In the genomic region with DNA sequence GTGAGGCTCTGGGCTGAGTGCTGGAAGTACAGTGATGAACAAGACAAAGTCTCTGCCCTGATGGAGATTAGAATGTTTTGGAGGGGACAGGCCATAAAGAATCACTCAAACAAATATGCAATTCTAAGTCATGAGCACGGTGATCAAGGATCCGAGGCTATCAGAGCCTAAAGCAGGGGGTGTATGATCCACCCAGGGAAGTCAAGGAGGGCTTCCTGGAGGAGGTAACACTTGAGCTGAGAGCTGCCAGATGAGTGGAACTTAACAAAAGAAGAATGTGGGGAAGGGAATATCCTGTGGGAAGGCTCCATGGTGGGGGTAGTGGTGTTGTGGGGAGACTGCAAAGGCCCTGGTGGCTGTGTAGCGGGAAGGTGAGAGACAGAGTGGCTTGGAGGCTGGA, we compare ENCODE assay signal across 13 cellular contexts. TPM values are rescaled to one million over a fixed set of nuclear protein-coding genes. Genes with fewer than 3 reads are reported as not detected.
"Had no signal": no experiment of that assay in that cellular context is flagged by ENCODE, and none has a peak within 500 bp of the region (broad histone marks: within the 10 kb centered on the region; RNA-seq: fewer than 3 reads in every experiment).

No MANE protein-coding gene starts in this region.

- H2AFZ ChIP-seq: GM23248 had no signal

- DNase-seq: GM23248, GOT3, H7, HFFc6, IMR-90, Karpas-422, KBM-7 had no signal

- H3K27ac ChIP-seq: GM23248, HL-60, KMS-11 had no signal

- H3K4me3 ChIP-seq: GM23248, HAP-1 had no signal

- H3K4me2 ChIP-seq: KMS-11 had no signal

- H3K4me1 ChIP-seq: HAP-1 had no signal

- ATAC-seq: HCT116 had no signal

- H3K9me3 Mint-ChIP-seq: HFFc6 had no signal

- H3K27ac Mint-ChIP-seq: HFFc6 had no signal

- H3K36me3 ChIP-seq: HAP-1 had no signal

- H3K9ac ChIP-seq: GM23248, KMS-11 had no signal

- H3K9me3 ChIP-seq: HAP-1 had no signal

- H3K4me3 Mint-ChIP-seq: HFFc6 had no signal

RNA-seq across cellular contexts. Expression of a gene that starts 12.2 kb away (rescaled TPM):
- total RNA-seq: GM23248, H4, H7, HFFc6, HT1080, IMR-90 had no signal
- polyA plus RNA-seq: GM23248, IMR-90 had no signal

RNA-seq across cellular contexts. Expression of a gene that starts 38.0 kb away (rescaled TPM):
- total RNA-seq: GM23248, H4, H7, HFFc6, HT1080, IMR-90 had no signal
- polyA plus RNA-seq: GM23248, IMR-90 had no signal
